ENCODE assay signal across 16 cellular contexts in genomic region chr3:24145481-24145880, GRCh38.
A peak's percentile ranks its signal among the peaks of the same experiment; 100 is the strongest.
DNase-seq lines count a peak whose midpoint lies in the region; ATAC-seq, FAIRE-seq and TF ChIP-seq lines count a peak whose summit lies in the region.
"Had no signal": no experiment of that assay in that cellular context is flagged by ENCODE, and none has a peak within 500 bp of the region (broad histone marks: within the 10 kb centered on the region; RNA-seq: fewer than 3 reads in every experiment).

No MANE protein-coding gene starts in this region.

- TF ChIP-seq CTCF in fibroblast of the aortic adventitia (IDR thresholded peaks at IDR 0.05; ENCODE audit: insufficient read depth, low read length) = no peak

- H3K4me3 ChIP-seq in fibroblast of the aortic adventitia (ENCODE audit: low read depth, low read length) = no peak overlapping the region
- H3K4me3 ChIP-seq in small intestine (ENCODE audit: low read depth in 1 of 2, low read length in 2 of 2) = no peak overlapping the region
- no peak overlapping the region for H3K4me3 ChIP-seq in HAP-1

- no peak for FAIRE-seq in small intestine (lab: Jason Lieb, UNC)
- FAIRE-seq: G401.6 had no signal

- H3K9me3 ChIP-seq in small intestine (ENCODE audit: control insufficient read depth, low read depth) = no peaks in the 10 kb centered on the region
- no peaks in the 10 kb centered on the region for H3K9me3 ChIP-seq in HAP-1

- no peak overlapping the region for H3K27ac ChIP-seq in small intestine (ENCODE audit: low read depth in 1 of 2, low read length in 1 of 2)
- H3K27ac ChIP-seq: parathyroid adenoma had no signal

- DNase-seq in ELR (ENCODE audit: low read depth) = peak; percentile 40
- peak; percentile 18 for DNase-seq in fibroblast of the aortic adventitia (ENCODE audit: low read depth)
- DNase-seq in small intestine = peak; percentile 28
- DNase-seq in dermis blood vessel endothelial cell = no peak
- DNase-seq in HAP-1 (ENCODE audit: low spot score in 2 of 2) = no peak
- no peak for DNase-seq in GOT3 (lab: John Stamatoyannopoulos, UW)
- DNase-seq: activated CD4-positive, alpha-beta T cell treated with anti-CD3 and anti-CD28 coated beads for 1 hour; activated T-cell treated with anti-CD3 and anti-CD28 coated beads, Interleukin-2, amount 50 U/mL, for 4 hours; CD4-positive, CD25-positive, alpha-beta regulatory T cell; stimulated activated CD4-positive, alpha-beta T cell treated with anti-CD3 and anti-CD28 coated beads, Interleukin-2, amount 100 ng/mL, for 48 hours; T-cell had no signal

- in situ Hi-C loops in HAP-1 (cut with MboI; ENCODE audit: low sequenced_read_pairs) = no loop called here

- H3K36me3 ChIP-seq in small intestine (ENCODE audit: control insufficient read depth in 2 of 2, insufficient read depth in 2 of 2, low read length in 2 of 2) = no peaks in the 10 kb centered on the region
- H3K36me3 ChIP-seq in HAP-1 (replicated peaks) = no peaks in the 10 kb centered on the region

- no peaks in the 10 kb centered on the region for H3K4me1 ChIP-seq in small intestine (ENCODE audit: control insufficient read depth in 2 of 2, insufficient read depth in 1 of 2, low read depth in 1 of 2, low read length in 1 of 2)
- H3K4me1 ChIP-seq in HAP-1 = no peaks in the 10 kb centered on the region; the same call in 1 of the 2 replicates
- H3K4me1 ChIP-seq: parathyroid adenoma had no signal

- H3K27me3 ChIP-seq in small intestine (ENCODE audit: control insufficient read depth in 2 of 2, insufficient read depth in 2 of 2, low read length in 2 of 2) (no peaks in the 10 kb centered on the region), HAP-1 (ENCODE audit: low read depth) (no peaks in the 10 kb centered on the region)

- peak; percentile 10; the same call in 1 of the 3 replicates for ATAC-seq in SK-N-SH treated with all-trans-retinoic acid at 6 μM for 48 hours
- no peak for ATAC-seq in HG03095 (IDR thresholded peaks at IDR 0.05; ENCODE audit: unreplicated experiment)
- ATAC-seq: activated T-cell treated with anti-CD3 and anti-CD28 coated beads, Interleukin-2, amount 50 U/mL, for 4 hours; stimulated activated memory B cell treated with anti-CD40 and anti-IgM and Interleukin-4, amounts not matched to agents 10 μg/mL and 1 μg/mL and 100 μg/mL, for 72 hours; T-cell had no signal

TF ChIP-seq in SK-N-SH treated with all-trans-retinoic acid at 6 μM for 48 hours, 23 proteins besides CTCF, POLR2A, EP300 and RAD21:
- no peak for TF ChIP-seq SNAI2 (CRISPR knock-in tag; IDR thresholded peaks at IDR 0.05)
- TF ChIP-seq, protein P1, sequence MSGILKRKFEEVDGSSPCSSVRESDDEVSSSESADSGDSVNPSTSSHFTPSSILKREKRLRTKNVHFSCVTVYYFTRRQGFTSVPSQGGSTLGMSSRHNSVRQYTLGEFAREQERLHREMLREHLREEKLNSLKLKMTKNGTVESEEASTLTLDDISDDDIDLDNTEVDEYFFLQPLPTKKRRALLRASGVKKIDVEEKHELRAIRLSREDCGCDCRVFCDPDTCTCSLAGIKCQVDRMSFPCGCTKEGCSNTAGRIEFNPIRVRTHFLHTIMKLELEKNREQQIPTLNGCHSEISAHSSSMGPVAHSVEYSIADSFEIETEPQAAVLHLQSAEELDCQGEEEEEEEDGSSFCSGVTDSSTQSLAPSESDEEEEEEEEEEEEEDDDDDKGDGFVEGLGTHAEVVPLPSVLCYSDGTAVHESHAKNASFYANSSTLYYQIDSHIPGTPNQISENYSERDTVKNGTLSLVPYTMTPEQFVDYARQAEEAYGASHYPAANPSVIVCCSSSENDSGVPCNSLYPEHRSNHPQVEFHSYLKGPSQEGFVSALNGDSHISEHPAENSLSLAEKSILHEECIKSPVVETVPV (CRISPR knock-in tag; IDR thresholded peaks at IDR 0.05) = no peak
- no peak for TF ChIP-seq TCF4 (CRISPR knock-in tag; IDR thresholded peaks at IDR 0.05; ENCODE audit: borderline replicate concordance)
- TF ChIP-seq, protein P2, sequence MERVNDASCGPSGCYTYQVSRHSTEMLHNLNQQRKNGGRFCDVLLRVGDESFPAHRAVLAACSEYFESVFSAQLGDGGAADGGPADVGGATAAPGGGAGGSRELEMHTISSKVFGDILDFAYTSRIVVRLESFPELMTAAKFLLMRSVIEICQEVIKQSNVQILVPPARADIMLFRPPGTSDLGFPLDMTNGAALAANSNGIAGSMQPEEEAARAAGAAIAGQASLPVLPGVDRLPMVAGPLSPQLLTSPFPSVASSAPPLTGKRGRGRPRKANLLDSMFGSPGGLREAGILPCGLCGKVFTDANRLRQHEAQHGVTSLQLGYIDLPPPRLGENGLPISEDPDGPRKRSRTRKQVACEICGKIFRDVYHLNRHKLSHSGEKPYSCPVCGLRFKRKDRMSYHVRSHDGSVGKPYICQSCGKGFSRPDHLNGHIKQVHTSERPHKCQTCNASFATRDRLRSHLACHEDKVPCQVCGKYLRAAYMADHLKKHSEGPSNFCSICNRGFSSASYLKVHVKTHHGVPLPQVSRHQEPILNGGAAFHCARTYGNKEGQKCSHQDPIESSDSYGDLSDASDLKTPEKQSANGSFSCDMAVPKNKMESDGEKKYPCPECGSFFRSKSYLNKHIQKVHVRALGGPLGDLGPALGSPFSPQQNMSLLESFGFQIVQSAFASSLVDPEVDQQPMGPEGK (CRISPR knock-in tag; IDR thresholded peaks at IDR 0.05; ENCODE audit: borderline replicate concordance) = no peak
- no peak for TF ChIP-seq BACH2 (CRISPR knock-in tag; IDR thresholded peaks at IDR 0.05; ENCODE audit: borderline replicate concordance)
- TF ChIP-seq TOX (CRISPR knock-in tag; IDR thresholded peaks at IDR 0.05; ENCODE audit: borderline replicate concordance) = no peak
- TF ChIP-seq ESRRG (CRISPR knock-in tag; IDR thresholded peaks at IDR 0.05) = no peak
- TF ChIP-seq, protein P3, sequence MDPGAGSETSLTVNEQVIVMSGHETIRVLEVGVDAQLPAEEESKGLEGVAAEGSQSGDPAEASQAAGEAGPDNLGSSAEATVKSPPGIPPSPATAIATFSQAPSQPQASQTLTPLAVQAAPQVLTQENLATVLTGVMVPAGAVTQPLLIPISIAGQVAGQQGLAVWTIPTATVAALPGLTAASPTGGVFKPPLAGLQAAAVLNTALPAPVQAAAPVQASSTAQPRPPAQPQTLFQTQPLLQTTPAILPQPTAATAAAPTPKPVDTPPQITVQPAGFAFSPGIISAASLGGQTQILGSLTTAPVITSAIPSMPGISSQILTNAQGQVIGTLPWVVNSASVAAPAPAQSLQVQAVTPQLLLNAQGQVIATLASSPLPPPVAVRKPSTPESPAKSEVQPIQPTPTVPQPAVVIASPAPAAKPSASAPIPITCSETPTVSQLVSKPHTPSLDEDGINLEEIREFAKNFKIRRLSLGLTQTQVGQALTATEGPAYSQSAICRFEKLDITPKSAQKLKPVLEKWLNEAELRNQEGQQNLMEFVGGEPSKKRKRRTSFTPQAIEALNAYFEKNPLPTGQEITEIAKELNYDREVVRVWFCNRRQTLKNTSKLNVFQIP (CRISPR knock-in tag; IDR thresholded peaks at IDR 0.05; ENCODE audit: borderline replicate concordance, low read depth) = no peak
- no peak for TF ChIP-seq ARNTL (CRISPR knock-in tag; IDR thresholded peaks at IDR 0.05; ENCODE audit: borderline replicate concordance, low read depth)
- TF ChIP-seq PPARA (CRISPR knock-in tag; IDR thresholded peaks at IDR 0.05; ENCODE audit: borderline replicate concordance) = no peak
- no peak for TF ChIP-seq ZNF8 (CRISPR knock-in tag; IDR thresholded peaks at IDR 0.05)

Comparison
In these comparisons a context has a peak if more than half of its experiments do, and no peak if none do; other contexts are left out.
1. DNase-seq: peak in ELR (single experiment), fibroblast of the aortic adventitia (single experiment) and small intestine (single experiment); none in dermis blood vessel endothelial cell (single experiment), HAP-1 (0 of 2) and GOT3 (single experiment).